ENCODE assay signal across 20 cellular contexts in genomic region chr12:53118771-53119300, GRCh38. TPM values are rescaled to one million over a fixed set of nuclear protein-coding genes. Genes with fewer than 3 reads are reported as not detected.
DNase-seq lines count a peak whose midpoint lies in the region; ATAC-seq, FAIRE-seq and TF ChIP-seq lines count a peak whose summit lies in the region.
"Had no signal": no experiment of that assay in that cellular context is flagged by ENCODE, and none has a peak within 500 bp of the region (broad histone marks: within the 10 kb centered on the region; RNA-seq: fewer than 3 reads in every experiment).

No MANE protein-coding gene starts in this region.

- no peaks in the 10 kb centered on the region for H3K4me1 Mint-ChIP-seq in stimulated activated effector memory CD8-positive, alpha-beta T cell treated with anti-CD3 and anti-CD28 coated beads, Interleukin-12 subunit alpha, Interleukin-12 subunit beta, amount 100 ng/mL, for 72 hours
- H3K4me1 Mint-ChIP-seq: CD14-positive monocyte; CD4-positive, alpha-beta memory T cell; GM23338 had no signal

- H3K79me2 ChIP-seq in H1 (ENCODE audit: control insufficient read depth in 1 of 2, insufficient read depth in 2 of 2, low read length in 2 of 2) = no peaks in the 10 kb centered on the region

- ATAC-seq in stimulated activated effector memory CD8-positive, alpha-beta T cell treated with anti-CD3 and anti-CD28 coated beads, Interleukin-12 subunit alpha, Interleukin-12 subunit beta, amount 100 ng/mL, for 72 hours = no peak
- ATAC-seq: GM23338 had no signal

- peaks cover 0 to 3% (median 2%) of the 10 kb centered on the region in 4 experiments; a peak in 3 of 7 replicates for H3K4me1 ChIP-seq in H1 (replicated peaks in 1 of 4; ENCODE audit: control insufficient read depth in 3 of 4, insufficient read depth in 4 of 4, low read length in 3 of 4)
- H3K4me1 ChIP-seq in neuronal stem cell (ENCODE audit: control insufficient read depth in 2 of 2, insufficient read depth in 1 of 2, low read depth in 1 of 2, low read length in 2 of 2) = peaks cover 0 to 4% of the 10 kb centered on the region in 2 donors
- H3K4me1 ChIP-seq: BLaER1 had no signal

- no peak overlapping the region for H3K23ac ChIP-seq in H1 (ENCODE audit: insufficient read length)
- H3K23ac ChIP-seq in neuronal stem cell (ENCODE audit: low read depth, low read length, poor library complexity) = no peak overlapping the region

- H3K9me3 Mint-ChIP-seq in stimulated activated effector memory CD8-positive, alpha-beta T cell treated with anti-CD3 and anti-CD28 coated beads, Interleukin-12 subunit alpha, Interleukin-12 subunit beta, amount 100 ng/mL, for 72 hours = no peaks in the 10 kb centered on the region
- H3K9me3 Mint-ChIP-seq: CD4-positive, alpha-beta memory T cell had no signal

- H3K18ac ChIP-seq in H1 (ENCODE audit: extremely low read depth, low read length) = no peak overlapping the region
- H3K18ac ChIP-seq in neuronal stem cell (ENCODE audit: low read length) = no peak overlapping the region

- peak; percentile 17 for DNase-seq in activated CD8-positive, alpha-beta memory T cell treated with anti-CD3 and anti-CD28 coated beads for 24 hours
- DNase-seq in activated CD8-positive, alpha-beta memory T cell treated with anti-CD3 and anti-CD28 coated beads, Interleukin-2, amount 50 U/mL, for 4 hours = no peak
- DNase-seq in H1 (ENCODE audit: low read depth in 1 of 2, low spot score in 2 of 2) (no peak), neuronal stem cell (ENCODE audit: low spot score) (no peak), hepatic stellate cell (ENCODE audit: low spot score) (no peak), DMS153 treated with DMSO at 0.1 percent for 48 hours (lab: John Stamatoyannopoulos, UW; ENCODE audit: unreplicated experiment) (no peak)
- DNase-seq in stimulated activated effector memory CD8-positive, alpha-beta T cell treated with anti-CD3 and anti-CD28 coated beads, Interleukin-12 subunit alpha, Interleukin-12 subunit beta, amount 100 ng/mL, for 72 hours (ENCODE audit: low spot score in 2 of 2) = no peak
- DNase-seq in stimulated activated CD8-positive, alpha-beta memory T cell treated with anti-CD3 and anti-CD28 coated beads, Interleukin-4, amount 100 ng/mL, for 48 hours = no peak
- DNase-seq: DMS53, DND-41, EL, H9 had no signal

- H2BK20ac ChIP-seq in H1 (ENCODE audit: low read length) = 0 out of 2 replicates have a peak overlapping the region, but pooled peaks have one; percentile 13

- no peaks in the 10 kb centered on the region for H4K20me1 ChIP-seq in H1 (replicated peaks in 1 of 2; ENCODE audit: control insufficient read depth in 1 of 2, insufficient read depth in 2 of 2, low read length in 2 of 2)
- H4K20me1 ChIP-seq: BLaER1 had no signal

- H3K9ac ChIP-seq in H1 (replicated peaks in 1 of 4; ENCODE audit: extremely low read depth in 1 of 4, low read depth in 3 of 4, low read length in 3 of 4) = no peak overlapping the region
- peak overlapping the region; percentile 24 for H3K9ac ChIP-seq in neuronal stem cell (ENCODE audit: low read depth, low read length, poor library complexity)
- H3K9ac ChIP-seq: BLaER1 had no signal

- POLR2A ChIA-PET in H1 (lab: Charles Lee; ENCODE audit: partially characterized antibody) = interaction anchor here (0.9 to 1.3 kb wide), 2 partner anchors 32 to 39 kb away, joined by 4 to 5 read pairs; partner anchors contain the start of gene SPRYD3

- 72% methylated on average over 7 of the region's 8 CpGs; no CpG with 5 or more reads in 1 of the 2 experiments for WGBS in H1 (ENCODE audit: extremely low coverage in 1 of 2, insufficient coverage in 1 of 2, insufficient read length in 1 of 2, insufficient replicate concordance in 2 of 2, low coverage in 1 of 2, low lambda C conversion rate in 2 of 2, missing lambda C conversion rate in 1 of 2), 2 experiments
- no CpG with 5 or more reads among the region's 8 CpGs for WGBS in neuronal stem cell (ENCODE audit: extremely low coverage in 2 of 2, insufficient read length in 2 of 2, insufficient replicate concordance in 1 of 2), 2 donors

- H2BK120ac ChIP-seq in H1 (replicated peaks; ENCODE audit: low read depth, low read length) (no peak overlapping the region), neuronal stem cell (ENCODE audit: low read depth, low read length) (no peak overlapping the region)

- no peak overlapping the region for H4K8ac ChIP-seq in H1 (ENCODE audit: extremely low read depth, insufficient read depth, low read length)
- H4K8ac ChIP-seq in neuronal stem cell (ENCODE audit: low read depth, low read length) = no peak overlapping the region

- TF ChIP-seq CTCF in H1 (IDR thresholded peaks at IDR 0.05; ENCODE audit: control extremely low read depth in 1 of 3, insufficient read depth in 1 of 3, low read depth in 1 of 3, low read length in 3 of 3) = no peak

- no peak overlapping the region for H2BK12ac ChIP-seq in H1 (ENCODE audit: low read depth, low read length)
- H2BK12ac ChIP-seq in neuronal stem cell (ENCODE audit: low read length) = no peak overlapping the region

- no peak overlapping the region for H3K56ac ChIP-seq in H1 (replicated peaks; ENCODE audit: insufficient read length, low read depth, low read length)

- FAIRE-seq in H1 (lab: Jason Lieb, UNC) = no peak
- FAIRE-seq: G401.6 had no signal

- H3K14ac ChIP-seq in H1 (ENCODE audit: insufficient read length) = no peak overlapping the region
- H3K14ac ChIP-seq in neuronal stem cell (ENCODE audit: low read length) = no peak overlapping the region

- H3K4ac ChIP-seq in H1 (replicated peaks; ENCODE audit: insufficient read length, low read depth, low read length) = no peak overlapping the region
- H3K4ac ChIP-seq in neuronal stem cell (ENCODE audit: low read length) = no peak overlapping the region

- H2BK5ac ChIP-seq in H1 (ENCODE audit: low read depth, low read length) (no peak overlapping the region), neuronal stem cell (ENCODE audit: low read length) (no peak overlapping the region)

- peak overlapping the region; percentile 20 for H3K27ac Mint-ChIP-seq in stimulated activated effector memory CD8-positive, alpha-beta T cell treated with anti-CD3 and anti-CD28 coated beads, Interleukin-12 subunit alpha, Interleukin-12 subunit beta, amount 100 ng/mL, for 72 hours
- H3K27ac Mint-ChIP-seq: GM23338, H9 had no signal

- H3K27me3 ChIP-seq in H1 (replicated peaks in 1 of 4; ENCODE audit: control insufficient read depth in 3 of 4, extremely low read depth in 1 of 4, insufficient read depth in 3 of 4, low read length in 3 of 4) (no peaks in the 10 kb centered on the region), neuronal stem cell (ENCODE audit: control insufficient read depth in 3 of 3, insufficient read depth in 3 of 3, low read depth in 1 of 3, low read length in 3 of 3) (peaks cover 0 to 11% (median 0%) of the 10 kb centered on the region in 3 experiments)
- H3K27me3 ChIP-seq: BLaER1 had no signal

- no peak overlapping the region; the same call in 1 of the 2 replicates for H2AFZ ChIP-seq in H1 (ENCODE audit: low read length)
- no peak overlapping the region for H2AFZ ChIP-seq in neuronal stem cell (ENCODE audit: low read length)
- H2AFZ ChIP-seq: GM23338 had no signal

- H3K4me2 ChIP-seq in H1 (ENCODE audit: insufficient read depth in 1 of 2, low read depth in 2 of 2, low read length in 2 of 2) (no peak overlapping the region), neuronal stem cell (ENCODE audit: insufficient read depth, low read length, poor library complexity, severe bottlenecking) (no peak overlapping the region)
- H3K4me2 ChIP-seq: BLaER1, GM23338 had no signal

- no peaks in the 10 kb centered on the region for H3K79me1 ChIP-seq in H1 (ENCODE audit: low read depth, low read length)
- H3K79me1 ChIP-seq in neuronal stem cell (ENCODE audit: low read depth, low read length) = no peaks in the 10 kb centered on the region

- no peak for TF ChIP-seq EP300 in H1 (IDR thresholded peaks at IDR 0.05; ENCODE audit: borderline replicate concordance in 1 of 2, low read depth in 2 of 2, low read length in 2 of 2)

- TF ChIP-seq RAD21 in H1 (IDR thresholded peaks at IDR 0.05 in 1 of 2, conservative IDR thresholded peaks at IDR 0.05 in 1 of 2; ENCODE audit: low read depth in 2 of 2, low read length in 2 of 2) = no peak

- H3K4me3 Mint-ChIP-seq in stimulated activated effector memory CD8-positive, alpha-beta T cell treated with anti-CD3 and anti-CD28 coated beads, Interleukin-12 subunit alpha, Interleukin-12 subunit beta, amount 100 ng/mL, for 72 hours = no peak overlapping the region
- H3K4me3 Mint-ChIP-seq: CD14-positive monocyte; CD4-positive, alpha-beta memory T cell; GM23338; H9 had no signal

- no peak overlapping the region for H3K4me3 ChIP-seq in H1 (ENCODE audit: extremely low read depth in 1 of 4, insufficient read depth in 2 of 4, low read depth in 3 of 4, low read length in 4 of 4)
- H3K4me3 ChIP-seq in neuronal stem cell (ENCODE audit: low read length in 2 of 2) = peak overlapping the region in 1 of 2 donors; percentile 56
- H3K4me3 ChIP-seq: BLaER1, GM23338 had no signal

- no peak overlapping the region; the same call in 1 of the 2 replicates for H2AK5ac ChIP-seq in H1 (ENCODE audit: low read depth, low read length)
- no peak overlapping the region for H2AK5ac ChIP-seq in neuronal stem cell (ENCODE audit: low read depth, low read length)

- H3K36me3 ChIP-seq in H1 (ENCODE audit: control insufficient read depth in 2 of 4, insufficient read depth in 4 of 4, low read length in 3 of 4) (no peaks in the 10 kb centered on the region), neuronal stem cell (replicated peaks in 1 of 2; ENCODE audit: control insufficient read depth in 2 of 2, insufficient read depth in 2 of 2, low read length in 2 of 2) (no peaks in the 10 kb centered on the region)
- H3K36me3 ChIP-seq: BLaER1 had no signal

- TF ChIP-seq POLR2A in H1 (IDR thresholded peaks at IDR 0.05; ENCODE audit: control extremely low read depth in 1 of 2, low read depth in 2 of 2, low read length in 2 of 2) = no peak

- CTCF ChIA-PET in H1 (lab: Charles Lee; ENCODE audit: partially characterized antibody) = interaction anchor here (1.2 kb wide), 1 partner anchor 93 kb away, joined by 3 read pairs; no protein-coding TSS in a partner anchor

- 0 out of 2 replicates have a peak, but pooled peaks cover 3% of the 10 kb centered on the region for H3K23me2 ChIP-seq in H1 (ENCODE audit: low read depth, low read length)

- no peak overlapping the region for H4K5ac ChIP-seq in H1 (ENCODE audit: insufficient read length, low read depth, low read length)

- H3K9me3 ChIP-seq in H1 (ENCODE audit: insufficient read depth in 2 of 2, low read depth in 1 of 2, low read length in 1 of 2) (no peaks in the 10 kb centered on the region), neuronal stem cell (replicated peaks in 1 of 2; ENCODE audit: control insufficient read depth in 2 of 2, insufficient read depth in 1 of 2, low read depth in 1 of 2, low read length in 2 of 2) (peaks cover 0 to 6% of the 10 kb centered on the region in 2 donors)
- H3K9me3 ChIP-seq: BLaER1 had no signal

- H3K27ac ChIP-seq in H1 (ENCODE audit: low read depth, low read length) (no peak overlapping the region), neuronal stem cell (replicated peaks; ENCODE audit: low read length) (no peak overlapping the region)
- H3K27ac ChIP-seq: 22Rv1, BLaER1 had no signal

- H2BK15ac ChIP-seq in H1 (ENCODE audit: low read length) = no peak overlapping the region
- no peak overlapping the region for H2BK15ac ChIP-seq in neuronal stem cell (ENCODE audit: low read length)

- no peak overlapping the region for H4K91ac ChIP-seq in H1 (replicated peaks; ENCODE audit: insufficient read length, low read length)
- no peak overlapping the region for H4K91ac ChIP-seq in neuronal stem cell (ENCODE audit: low read depth, low read length, poor library complexity)

- no peaks in the 10 kb centered on the region for H3K36me3 Mint-ChIP-seq in stimulated activated effector memory CD8-positive, alpha-beta T cell treated with anti-CD3 and anti-CD28 coated beads, Interleukin-12 subunit alpha, Interleukin-12 subunit beta, amount 100 ng/mL, for 72 hours
- H3K36me3 Mint-ChIP-seq: CD14-positive monocyte; CD4-positive, alpha-beta memory T cell had no signal

RNA-seq across cellular contexts. Expression of gene SOAT2, which starts 15.6 kb away (rescaled TPM):
- not detected in 2 replicates for total RNA-seq in H1 (2021; fragmentation: NEBNext Ultra II Directional; extraction: Animal tissue kit (Norgen Biotek cat#: 25700))
- 0.08 and 0.13 TPM in 2 replicates for polyA plus RNA-seq in H1 (2011; rRNA removed)
- 0.12 TPM for polyA plus RNA-seq in H1 (2011; cell fraction: cytosol; rRNA removed)
- 0.21 TPM for polyA plus RNA-seq in H1 (2011; cell fraction: nucleus; rRNA removed)
- polyA plus RNA-seq in H1 (2012, experiment 1 of 2) = not detected in 4 replicates
- not detected for polyA plus RNA-seq in H1 (2012, experiment 2 of 2)
- polyA plus RNA-seq in H1 (2013, experiment 1 of 2) = 0.04 TPM
- not detected for polyA plus RNA-seq in H1 (2013, experiment 2 of 2)
- not detected in 2 replicates for polyA minus RNA-seq in H1 (2011; rRNA and poly(A)+ RNA removed)
- polyA minus RNA-seq in H1 (2011; cell fraction: cytosol; rRNA and poly(A)+ RNA removed) = not detected
- not detected for polyA minus RNA-seq in H1 (2011; cell fraction: nucleus; rRNA and poly(A)+ RNA removed)
- polyA plus RNA-seq in neuronal stem cell (2013, experiment 1 of 2) = not detected
- not detected for polyA plus RNA-seq in neuronal stem cell (2013, experiment 2 of 2)
- total RNA-seq: A673, GM23338, H9 had no signal
- polyA plus RNA-seq: AG04450, CD14-positive monocyte, GM23338 had no signal

RNA-seq across cellular contexts. Expression of gene IGFBP6, which starts 21.4 kb away (rescaled TPM):
- 13.7 and 16.4 TPM in 2 replicates for total RNA-seq in H1 (2021; fragmentation: NEBNext Ultra II Directional; extraction: Animal tissue kit (Norgen Biotek cat#: 25700))
- polyA plus RNA-seq in H1 (2011; rRNA removed) = 14.7 and 25.3 TPM in 2 replicates
- polyA plus RNA-seq in H1 (2011; cell fraction: cytosol; rRNA removed) = 15.4 TPM
- polyA plus RNA-seq in H1 (2011; cell fraction: nucleus; rRNA removed) = 13.2 TPM
- 5.3 to 13.0 TPM (median 10.2 TPM) in 4 replicates for polyA plus RNA-seq in H1 (2012, experiment 1 of 2)
- polyA plus RNA-seq in H1 (2012, experiment 2 of 2) = 22.3 TPM
- 8.4 TPM for polyA plus RNA-seq in H1 (2013, experiment 1 of 2)
- polyA plus RNA-seq in H1 (2013, experiment 2 of 2) = 10.8 TPM
- polyA minus RNA-seq in H1 (2011; rRNA and poly(A)+ RNA removed) = 2.6 and 3.5 TPM in 2 replicates
- polyA minus RNA-seq in H1 (2011; cell fraction: cytosol; rRNA and poly(A)+ RNA removed) = 2.9 TPM
- polyA minus RNA-seq in H1 (2011; cell fraction: nucleus; rRNA and poly(A)+ RNA removed) = 2.4 TPM
- polyA plus RNA-seq in neuronal stem cell (2013, experiment 1 of 2) = 0.43 TPM
- polyA plus RNA-seq in neuronal stem cell (2013, experiment 2 of 2) = 0.53 TPM
- polyA plus RNA-seq: CD14-positive monocyte had no signal

RNA-seq across cellular contexts. Expression of gene SPRYD3, which starts 39.6 kb away (rescaled TPM):
- 6.6 and 6.8 TPM in 2 replicates for total RNA-seq in H1 (2021; fragmentation: NEBNext Ultra II Directional; extraction: Animal tissue kit (Norgen Biotek cat#: 25700))
- polyA plus RNA-seq in H1 (2011; rRNA removed) = 8.0 and 10.4 TPM in 2 replicates
- 7.4 TPM for polyA plus RNA-seq in H1 (2011; cell fraction: cytosol; rRNA removed)
- polyA plus RNA-seq in H1 (2011; cell fraction: nucleus; rRNA removed) = 10.8 TPM
- polyA plus RNA-seq in H1 (2012, experiment 1 of 2) = 4.9 to 8.7 TPM (median 6.7 TPM) in 4 replicates
- 6.0 TPM for polyA plus RNA-seq in H1 (2012, experiment 2 of 2)
- 3.4 TPM for polyA plus RNA-seq in H1 (2013, experiment 1 of 2)
- polyA plus RNA-seq in H1 (2013, experiment 2 of 2) = 4.0 TPM
- 7.9 and 9.9 TPM in 2 replicates for polyA minus RNA-seq in H1 (2011; rRNA and poly(A)+ RNA removed)
- polyA minus RNA-seq in H1 (2011; cell fraction: cytosol; rRNA and poly(A)+ RNA removed) = 4.6 TPM
- polyA minus RNA-seq in H1 (2011; cell fraction: nucleus; rRNA and poly(A)+ RNA removed) = 7.6 TPM
- 3.1 TPM for polyA plus RNA-seq in neuronal stem cell (2013, experiment 1 of 2)
- 3.1 TPM for polyA plus RNA-seq in neuronal stem cell (2013, experiment 2 of 2)
